In the genomic region with DNA sequence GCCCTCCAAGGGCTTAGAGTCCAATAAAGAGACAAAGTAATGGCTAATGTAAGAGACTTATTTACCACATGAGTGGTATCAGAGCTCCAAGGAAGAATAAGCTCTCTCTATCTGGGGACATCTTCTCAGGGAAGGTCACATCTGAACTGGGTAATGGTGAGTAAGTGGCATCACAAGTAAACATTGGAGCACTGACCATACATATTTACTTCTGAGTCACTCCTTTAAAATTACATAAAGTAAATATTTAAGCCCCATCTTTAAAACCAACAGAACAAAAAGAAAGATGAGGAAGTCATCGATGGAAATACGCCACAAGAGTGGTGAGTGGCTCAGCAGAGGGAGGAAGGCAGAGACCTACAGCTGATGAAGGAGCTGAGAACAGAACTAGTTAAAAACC, we compare ENCODE assay signal across 1 cellular context.
TF ChIP-seq lines count a peak whose summit lies in the region.

No MANE protein-coding gene starts in this region.

TF ChIP-seq in WTC11, 78 proteins besides CTCF, POLR2A, EP300 and RAD21 (continued from another document):
- no peak for TF ChIP-seq ATF2 (CRISPR knock-in tag; IDR thresholded peaks at IDR 0.05; ENCODE audit: borderline replicate concordance, low read depth)
- TF ChIP-seq, protein P1, sequence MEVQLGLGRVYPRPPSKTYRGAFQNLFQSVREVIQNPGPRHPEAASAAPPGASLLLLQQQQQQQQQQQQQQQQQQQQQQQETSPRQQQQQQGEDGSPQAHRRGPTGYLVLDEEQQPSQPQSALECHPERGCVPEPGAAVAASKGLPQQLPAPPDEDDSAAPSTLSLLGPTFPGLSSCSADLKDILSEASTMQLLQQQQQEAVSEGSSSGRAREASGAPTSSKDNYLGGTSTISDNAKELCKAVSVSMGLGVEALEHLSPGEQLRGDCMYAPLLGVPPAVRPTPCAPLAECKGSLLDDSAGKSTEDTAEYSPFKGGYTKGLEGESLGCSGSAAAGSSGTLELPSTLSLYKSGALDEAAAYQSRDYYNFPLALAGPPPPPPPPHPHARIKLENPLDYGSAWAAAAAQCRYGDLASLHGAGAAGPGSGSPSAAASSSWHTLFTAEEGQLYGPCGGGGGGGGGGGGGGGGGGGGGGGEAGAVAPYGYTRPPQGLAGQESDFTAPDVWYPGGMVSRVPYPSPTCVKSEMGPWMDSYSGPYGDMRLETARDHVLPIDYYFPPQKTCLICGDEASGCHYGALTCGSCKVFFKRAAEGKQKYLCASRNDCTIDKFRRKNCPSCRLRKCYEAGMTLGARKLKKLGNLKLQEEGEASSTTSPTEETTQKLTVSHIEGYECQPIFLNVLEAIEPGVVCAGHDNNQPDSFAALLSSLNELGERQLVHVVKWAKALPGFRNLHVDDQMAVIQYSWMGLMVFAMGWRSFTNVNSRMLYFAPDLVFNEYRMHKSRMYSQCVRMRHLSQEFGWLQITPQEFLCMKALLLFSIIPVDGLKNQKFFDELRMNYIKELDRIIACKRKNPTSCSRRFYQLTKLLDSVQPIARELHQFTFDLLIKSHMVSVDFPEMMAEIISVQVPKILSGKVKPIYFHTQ (CRISPR knock-in tag; IDR thresholded peaks at IDR 0.05): no peak
- TF ChIP-seq PRRX2 (CRISPR knock-in tag; IDR thresholded peaks at IDR 0.05): no peak
- no peak for TF ChIP-seq ZNF219 (CRISPR knock-in tag; IDR thresholded peaks at IDR 0.05; ENCODE audit: borderline replicate concordance)
- no peak for TF ChIP-seq NR2C2 (CRISPR knock-in tag; IDR thresholded peaks at IDR 0.05)
- TF ChIP-seq, protein P2, sequence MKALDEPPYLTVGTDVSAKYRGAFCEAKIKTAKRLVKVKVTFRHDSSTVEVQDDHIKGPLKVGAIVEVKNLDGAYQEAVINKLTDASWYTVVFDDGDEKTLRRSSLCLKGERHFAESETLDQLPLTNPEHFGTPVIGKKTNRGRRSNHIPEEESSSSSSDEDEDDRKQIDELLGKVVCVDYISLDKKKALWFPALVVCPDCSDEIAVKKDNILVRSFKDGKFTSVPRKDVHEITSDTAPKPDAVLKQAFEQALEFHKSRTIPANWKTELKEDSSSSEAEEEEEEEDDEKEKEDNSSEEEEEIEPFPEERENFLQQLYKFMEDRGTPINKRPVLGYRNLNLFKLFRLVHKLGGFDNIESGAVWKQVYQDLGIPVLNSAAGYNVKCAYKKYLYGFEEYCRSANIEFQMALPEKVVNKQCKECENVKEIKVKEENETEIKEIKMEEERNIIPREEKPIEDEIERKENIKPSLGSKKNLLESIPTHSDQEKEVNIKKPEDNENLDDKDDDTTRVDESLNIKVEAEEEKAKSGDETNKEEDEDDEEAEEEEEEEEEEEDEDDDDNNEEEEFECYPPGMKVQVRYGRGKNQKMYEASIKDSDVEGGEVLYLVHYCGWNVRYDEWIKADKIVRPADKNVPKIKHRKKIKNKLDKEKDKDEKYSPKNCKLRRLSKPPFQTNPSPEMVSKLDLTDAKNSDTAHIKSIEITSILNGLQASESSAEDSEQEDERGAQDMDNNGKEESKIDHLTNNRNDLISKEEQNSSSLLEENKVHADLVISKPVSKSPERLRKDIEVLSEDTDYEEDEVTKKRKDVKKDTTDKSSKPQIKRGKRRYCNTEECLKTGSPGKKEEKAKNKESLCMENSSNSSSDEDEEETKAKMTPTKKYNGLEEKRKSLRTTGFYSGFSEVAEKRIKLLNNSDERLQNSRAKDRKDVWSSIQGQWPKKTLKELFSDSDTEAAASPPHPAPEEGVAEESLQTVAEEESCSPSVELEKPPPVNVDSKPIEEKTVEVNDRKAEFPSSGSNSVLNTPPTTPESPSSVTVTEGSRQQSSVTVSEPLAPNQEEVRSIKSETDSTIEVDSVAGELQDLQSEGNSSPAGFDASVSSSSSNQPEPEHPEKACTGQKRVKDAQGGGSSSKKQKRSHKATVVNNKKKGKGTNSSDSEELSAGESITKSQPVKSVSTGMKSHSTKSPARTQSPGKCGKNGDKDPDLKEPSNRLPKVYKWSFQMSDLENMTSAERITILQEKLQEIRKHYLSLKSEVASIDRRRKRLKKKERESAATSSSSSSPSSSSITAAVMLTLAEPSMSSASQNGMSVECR (CRISPR knock-in tag; IDR thresholded peaks at IDR 0.05; ENCODE audit: borderline replicate concordance): no peak
